In the genomic region with DNA sequence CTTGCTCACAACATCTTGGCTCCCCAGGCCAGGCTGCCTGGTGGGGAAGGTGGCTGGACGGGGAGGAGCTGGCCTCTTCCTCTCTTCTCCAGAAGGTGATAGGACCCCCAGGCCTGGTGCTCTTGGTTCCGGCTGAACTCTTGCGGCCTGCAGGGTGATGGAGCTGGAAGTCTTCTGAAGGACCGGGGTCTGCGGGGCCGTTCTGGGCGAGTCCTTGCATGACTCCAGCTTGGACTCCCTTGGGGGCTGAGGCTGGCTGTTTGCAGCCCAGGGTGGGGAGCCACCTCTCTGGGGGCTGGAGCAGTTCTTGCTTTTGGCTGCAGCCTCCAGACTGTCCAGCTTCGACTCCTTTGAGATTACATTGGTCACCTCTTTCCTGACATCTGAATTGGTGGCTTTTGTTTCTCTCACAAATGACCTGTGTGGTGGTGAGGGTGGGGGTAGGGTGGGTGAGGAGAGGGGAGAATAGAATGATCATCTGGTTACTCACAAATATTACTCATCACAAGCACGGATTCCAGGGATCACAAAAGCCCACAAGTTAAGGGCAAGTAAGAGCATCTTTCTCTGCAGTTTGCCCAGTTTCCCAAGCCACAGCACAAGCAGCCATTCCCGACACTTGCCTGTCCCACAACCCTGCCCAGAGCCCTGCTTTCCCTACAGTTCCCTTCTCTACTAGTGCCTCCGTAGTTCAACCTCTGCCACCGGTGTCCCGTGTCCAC, we compare ENCODE assay signal across 14 cellular contexts.
DNase-seq lines count a peak whose midpoint lies in the region; ATAC-seq and TF ChIP-seq lines count a peak whose summit lies in the region.
"Had no signal": no experiment of that assay in that cellular context is flagged by ENCODE, and none has a peak within 500 bp of the region (broad histone marks: within the 10 kb centered on the region; RNA-seq: fewer than 3 reads in every experiment).

No MANE protein-coding gene starts in this region.

- no CpG with 5 or more reads among the region's 13 CpGs for WGBS in trophoblast cell (ENCODE audit: extremely low coverage, insufficient coverage, insufficient read length)

- H3K27me3 Mint-ChIP-seq in naive thymus-derived CD4-positive, alpha-beta T cell: peaks cover 0 to 20% (median 10%) of the 10 kb centered on the region in 5 donors

- no peak overlapping the region for H2AK5ac ChIP-seq in trophoblast cell (ENCODE audit: low read length)

- H4K12ac ChIP-seq in trophoblast cell (ENCODE audit: low read depth, low read length): no peak overlapping the region

- H3K4me3 ChIP-seq in RWPE2 (ENCODE audit: severe bottlenecking): no peak overlapping the region
- no peak overlapping the region for H3K4me3 ChIP-seq in fibroblast of lung (replicated peaks in 1 of 4; ENCODE audit: control extremely low read depth in 1 of 4, insufficient read depth in 1 of 4, low read depth in 3 of 4, low read length in 4 of 4)
- no peak overlapping the region for H3K4me3 ChIP-seq in trophoblast cell (ENCODE audit: low read depth, low read length)
- H3K4me3 ChIP-seq in naive thymus-derived CD4-positive, alpha-beta T cell (ENCODE audit: low read length): no peak overlapping the region
- H3K4me3 ChIP-seq: GM23338, right lobe of liver had no signal

- peaks cover 6% of the 10 kb centered on the region for H3K79me1 ChIP-seq in trophoblast cell (ENCODE audit: low read length)

- DNase-seq in GM03348 (ENCODE audit: low spot score) (peak; percentile 86), RWPE2 (ENCODE audit: low spot score) (peak; percentile 72), fibroblast of lung (ENCODE audit: low read depth in 2 of 2) (peak; percentile 85 to 97), trophoblast cell (no peak), NCI-H1930 (lab: John Stamatoyannopoulos, UW) (no peak), NCI-H446 (lab: John Stamatoyannopoulos, UW) (no peak), mesenteric fat pad (ENCODE audit: low spot score) (no peak)
- no peak for DNase-seq in naive thymus-derived CD4-positive, alpha-beta T cell
- DNase-seq: activated B cell treated with CpG ODN at 0.5 μM for 24 hours; activated naive CD8-positive, alpha-beta T cell treated with anti-CD3 and anti-CD28 coated beads, Interleukin-2, amount 50 U/mL, for 24 hours; NCI-H1436; right lobe of liver; substantia nigra had no signal

- H2AFZ ChIP-seq in fibroblast of lung (ENCODE audit: low read length) (no peak overlapping the region), trophoblast cell (ENCODE audit: insufficient read depth, low read length, poor library complexity) (no peak overlapping the region)
- H2AFZ ChIP-seq: GM23338 had no signal

- no peak for TF ChIP-seq CTCF in RWPE2 (IDR thresholded peaks at IDR 0.05; ENCODE audit: poor library complexity, severe bottlenecking)
- TF ChIP-seq CTCF in fibroblast of lung (conservative IDR thresholded peaks at IDR 0.05 in 1 of 2, IDR thresholded peaks at IDR 0.05 in 1 of 2; ENCODE audit: low read depth in 1 of 2, low read length in 2 of 2): no peak

- peak overlapping the region; percentile 41 for H2BK12ac ChIP-seq in trophoblast cell (ENCODE audit: low read length)

- CTCF ChIA-PET in naive thymus-derived CD4-positive, alpha-beta T cell (lab: Charles Lee): interaction anchor here (1.4 kb wide), 1 partner anchor 11 kb away, joined by 5 read pairs; no protein-coding TSS in a partner anchor

- H2BK120ac ChIP-seq in trophoblast cell (ENCODE audit: insufficient read depth, low read length, poor library complexity): peak overlapping the region; percentile 30

- no peaks in the 10 kb centered on the region for H3K79me2 ChIP-seq in fibroblast of lung (ENCODE audit: control insufficient read depth, insufficient read depth, low read length)
- no peaks in the 10 kb centered on the region for H3K79me2 ChIP-seq in trophoblast cell (ENCODE audit: control insufficient read depth, insufficient read depth, low read length, poor library complexity)

- H3K4me2 ChIP-seq in fibroblast of lung (ENCODE audit: extremely low read depth, insufficient read depth, low read length) (no peak overlapping the region), trophoblast cell (ENCODE audit: low read length) (no peak overlapping the region)
- H3K4me2 ChIP-seq: GM23338 had no signal

- no peak overlapping the region for H3K23ac ChIP-seq in trophoblast cell (ENCODE audit: low read length)

- H3K9me3 Mint-ChIP-seq in naive thymus-derived CD4-positive, alpha-beta T cell: peaks cover 0 to 2% (median 0%) of the 10 kb centered on the region in 11 donors
- H3K9me3 Mint-ChIP-seq: activated B cell treated with CpG ODN at 0.5 μM for 24 hours; activated naive CD8-positive, alpha-beta T cell treated with anti-CD3 and anti-CD28 coated beads, Interleukin-2, amount 50 U/mL, for 24 hours; GM23338 had no signal

- H3K36me3 ChIP-seq in RWPE2 (ENCODE audit: low read depth): no peaks in the 10 kb centered on the region
- H3K36me3 ChIP-seq in fibroblast of lung (ENCODE audit: control insufficient read depth, insufficient read depth, low read length): peaks cover 20% of the 10 kb centered on the region
- peaks cover 28 to 32% of the 10 kb centered on the region in 2 experiments for H3K36me3 ChIP-seq in trophoblast cell (ENCODE audit: control insufficient read depth in 1 of 2, insufficient read depth in 2 of 2, low read length in 2 of 2)
- no peaks in the 10 kb centered on the region for H3K36me3 ChIP-seq in naive thymus-derived CD4-positive, alpha-beta T cell (ENCODE audit: control insufficient read depth in 2 of 3, insufficient read depth in 3 of 3, low read length in 3 of 3)

- intact Hi-C loops in naive thymus-derived CD4-positive, alpha-beta T cell (cut with micrococcal nuclease): no loop called here

- H3K9ac ChIP-seq in fibroblast of lung (ENCODE audit: insufficient read depth, low read length): no peak overlapping the region
- H3K9ac ChIP-seq in trophoblast cell (ENCODE audit: low read length): no peak overlapping the region

- peak overlapping the region; percentile 15 for H3K14ac ChIP-seq in trophoblast cell (ENCODE audit: low read length)

- peak overlapping the region; percentile 24 for H3K18ac ChIP-seq in trophoblast cell (ENCODE audit: low read length)

- POLR2A ChIA-PET in naive thymus-derived CD4-positive, alpha-beta T cell (lab: Charles Lee): no interaction called here

- H3K4ac ChIP-seq in trophoblast cell (ENCODE audit: low read depth, low read length): no peak overlapping the region

- H3K27ac Mint-ChIP-seq in naive thymus-derived CD4-positive, alpha-beta T cell: no peak overlapping the region
- H3K27ac Mint-ChIP-seq: activated B cell treated with CpG ODN at 0.5 μM for 24 hours; activated naive CD8-positive, alpha-beta T cell treated with anti-CD3 and anti-CD28 coated beads, Interleukin-2, amount 50 U/mL, for 24 hours; GM23338 had no signal

- H3K27ac ChIP-seq in RWPE2 (ENCODE audit: poor library complexity, severe bottlenecking) (peak overlapping the region; percentile 71), fibroblast of lung (ENCODE audit: insufficient read depth, low read length) (peak overlapping the region; percentile 70), trophoblast cell (ENCODE audit: low read depth, low read length) (no peak overlapping the region)
- H3K27ac ChIP-seq in naive thymus-derived CD4-positive, alpha-beta T cell (ENCODE audit: low read depth, low read length): no peak overlapping the region
- H3K27ac ChIP-seq: right lobe of liver had no signal

- no peak overlapping the region for H3K4me3 Mint-ChIP-seq in naive thymus-derived CD4-positive, alpha-beta T cell
- H3K4me3 Mint-ChIP-seq: activated B cell treated with CpG ODN at 0.5 μM for 24 hours; activated naive CD8-positive, alpha-beta T cell treated with anti-CD3 and anti-CD28 coated beads, Interleukin-2, amount 50 U/mL, for 24 hours; GM23338 had no signal

- H3K4me1 Mint-ChIP-seq in naive thymus-derived CD4-positive, alpha-beta T cell: no peaks in the 10 kb centered on the region
- H3K4me1 Mint-ChIP-seq: activated B cell treated with CpG ODN at 0.5 μM for 24 hours; activated naive CD8-positive, alpha-beta T cell treated with anti-CD3 and anti-CD28 coated beads, Interleukin-2, amount 50 U/mL, for 24 hours; GM23338 had no signal

- no peaks in the 10 kb centered on the region for H3K36me3 Mint-ChIP-seq in naive thymus-derived CD4-positive, alpha-beta T cell

- peak; percentile 80 for ATAC-seq in RWPE2 (ENCODE audit: low read depth)
- no peak for ATAC-seq in naive thymus-derived CD4-positive, alpha-beta T cell
- ATAC-seq: activated naive CD8-positive, alpha-beta T cell treated with anti-CD3 and anti-CD28 coated beads, Interleukin-2, amount 50 U/mL, for 24 hours; GM23338 had no signal

- H3K4me1 ChIP-seq in RWPE2 (ENCODE audit: insufficient read depth, poor library complexity, severe bottlenecking) (peaks cover 34% of the 10 kb centered on the region), fibroblast of lung (ENCODE audit: control insufficient read depth, extremely low read depth, insufficient read depth, low read length) (peaks cover 29% of the 10 kb centered on the region), trophoblast cell (ENCODE audit: control insufficient read depth in 1 of 2, insufficient read depth in 2 of 2, low read length in 2 of 2) (peaks cover 5 to 11% of the 10 kb centered on the region in 2 experiments)
- H3K4me1 ChIP-seq in naive thymus-derived CD4-positive, alpha-beta T cell (ENCODE audit: control insufficient read depth in 2 of 2, insufficient read depth in 2 of 2, low read length in 2 of 2): no peaks in the 10 kb centered on the region
- H3K4me1 ChIP-seq: right lobe of liver had no signal

- H4K20me1 ChIP-seq in fibroblast of lung (ENCODE audit: control insufficient read depth, extremely low read depth, insufficient read depth, low read length): no peaks in the 10 kb centered on the region

- peak overlapping the region; percentile 59 for H2BK5ac ChIP-seq in trophoblast cell (ENCODE audit: low read depth, low read length, poor library complexity)

- H3K27me3 ChIP-seq in RWPE2 (ENCODE audit: insufficient read depth, poor library complexity, severe bottlenecking): no peaks in the 10 kb centered on the region
- H3K27me3 ChIP-seq in fibroblast of lung (ENCODE audit: control insufficient read depth, insufficient read depth, low read length): no peaks in the 10 kb centered on the region
- no peaks in the 10 kb centered on the region for H3K27me3 ChIP-seq in trophoblast cell (ENCODE audit: insufficient read depth, low read length)
- no peaks in the 10 kb centered on the region for H3K27me3 ChIP-seq in naive thymus-derived CD4-positive, alpha-beta T cell (ENCODE audit: control insufficient read depth in 2 of 2, insufficient read depth in 2 of 2, low read length in 2 of 2)
- H3K27me3 ChIP-seq: right lobe of liver had no signal

- H4K91ac ChIP-seq in trophoblast cell (ENCODE audit: low read depth, low read length): no peak overlapping the region

- no peak overlapping the region for H4K8ac ChIP-seq in trophoblast cell (ENCODE audit: low read depth, low read length)

- H3K9me3 ChIP-seq in RWPE2 (ENCODE audit: severe bottlenecking): no peaks in the 10 kb centered on the region
- no peaks in the 10 kb centered on the region for H3K9me3 ChIP-seq in fibroblast of lung (ENCODE audit: control insufficient read depth, insufficient read depth, low read depth, low read length)
- peaks cover 6% of the 10 kb centered on the region for H3K9me3 ChIP-seq in trophoblast cell (ENCODE audit: insufficient read depth, low read depth, low read length)
- H3K9me3 ChIP-seq in naive thymus-derived CD4-positive, alpha-beta T cell (ENCODE audit: control insufficient read depth in 2 of 3, low read length in 3 of 3): no peaks in the 10 kb centered on the region
- H3K9me3 ChIP-seq: right lobe of liver had no signal

Comparison
In these comparisons a context has a peak if more than half of its experiments do, and no peak if none do; other contexts are left out.
1. DNase-seq: peak in GM03348 (single experiment), RWPE2 (single experiment) and fibroblast of lung (2 of 2); none in trophoblast cell (0 of 2), NCI-H1930 (0 of 2), NCI-H446 (0 of 2), mesenteric fat pad (single experiment) and naive thymus-derived CD4-positive, alpha-beta T cell (0 of 9).
2. H3K27ac ChIP-seq: peak in RWPE2 (single experiment) and fibroblast of lung (single experiment); none in trophoblast cell (single experiment) and naive thymus-derived CD4-positive, alpha-beta T cell (single experiment).